9 cellular contexts compared by ENCODE assay signal in the genomic region with DNA sequence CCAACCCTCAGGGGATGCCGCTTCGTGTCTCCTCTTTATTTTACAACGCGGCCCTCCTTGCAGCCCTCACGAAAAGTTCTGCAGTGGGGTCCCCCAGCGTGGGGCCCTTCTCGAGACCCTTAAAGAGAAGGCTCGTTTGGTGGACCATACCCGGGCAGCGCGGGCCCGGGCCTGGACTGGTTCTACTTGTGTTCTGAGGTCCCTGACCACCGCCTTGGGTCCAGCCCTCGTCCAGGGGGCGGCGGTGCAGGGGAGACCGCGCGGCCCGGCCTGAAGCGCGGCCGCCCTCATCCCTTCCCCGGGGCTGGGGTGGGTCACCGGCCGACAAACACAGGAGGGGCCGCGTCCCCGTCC. TPM values are rescaled to one million over a fixed set of nuclear protein-coding genes. Genes with fewer than 3 reads are reported as not detected.
A peak's percentile ranks its signal among the peaks of the same experiment; 100 is the strongest.
DNase-seq lines count a peak whose midpoint lies in the region; ATAC-seq and TF ChIP-seq lines count a peak whose summit lies in the region.
"Had no signal": no experiment of that assay in that cellular context is flagged by ENCODE, and none has a peak within 500 bp of the region (broad histone marks: within the 10 kb centered on the region; RNA-seq: fewer than 3 reads in every experiment).

No MANE protein-coding gene starts in this region.

- TF ChIP-seq CTCF in WI38 (IDR thresholded peaks at IDR 0.05; ENCODE audit: low read depth, low read length), result no peak
- TF ChIP-seq CTCF in esophagus squamous epithelium (IDR thresholded peaks at IDR 0.05), result no peak
- TF ChIP-seq CTCF in thyroid gland (IDR thresholded peaks at IDR 0.05), result no peak

- H3K27me3 ChIP-seq in esophagus squamous epithelium (peaks cover 0 to 31% (median 0%) of the 10 kb centered on the region in 4 donors), muscle layer of duodenum (ENCODE audit: low read depth, low read length) (no peaks in the 10 kb centered on the region), thyroid gland (no peaks in the 10 kb centered on the region)

- 70 to 86% methylated on average over 7 of the region's 29 CpGs for WGBS in esophagus squamous epithelium, 2 donors
- 64 to 76% methylated on average over 9 to 13 of the region's 29 CpGs for WGBS in thyroid gland, 2 donors

- H3K9me3 ChIP-seq in esophagus squamous epithelium, result no peaks in the 10 kb centered on the region
- H3K9me3 ChIP-seq in muscle layer of duodenum (ENCODE audit: control insufficient read depth in 1 of 2, low read length in 2 of 2), result no peaks in the 10 kb centered on the region
- H3K9me3 ChIP-seq in thyroid gland, result no peaks in the 10 kb centered on the region

- H3K4me1 ChIP-seq in esophagus squamous epithelium (peaks cover 0 to 23% (median 10%) of the 10 kb centered on the region in 3 donors), muscle layer of duodenum (ENCODE audit: control insufficient read depth in 1 of 2, insufficient read depth in 2 of 2, low read length in 2 of 2) (peaks cover 0 to 8% of the 10 kb centered on the region in 2 donors), thyroid gland (peaks cover 0 to 4% of the 10 kb centered on the region in 2 donors)

- no peak for TF ChIP-seq POLR2A in esophagus squamous epithelium (IDR thresholded peaks at IDR 0.05)
- no peak for TF ChIP-seq POLR2A in thyroid gland (IDR thresholded peaks at IDR 0.05)

- ATAC-seq in GM18867 (IDR thresholded peaks at IDR 0.05; ENCODE audit: unreplicated experiment), result no peak
- ATAC-seq: Panc1 had no signal

- peak overlapping the region; percentile 44 to 79 (median 75) for H3K27ac ChIP-seq in esophagus squamous epithelium
- no peak overlapping the region for H3K27ac ChIP-seq in muscle layer of duodenum (ENCODE audit: low read length)
- H3K27ac ChIP-seq in thyroid gland, result peak overlapping the region in 1 of 3 donors; percentile 89
- H3K27ac ChIP-seq: KMS-11 had no signal

- no peak for DNase-seq in esophagus squamous epithelium (lab: John Stamatoyannopoulos, UW)
- DNase-seq in thyroid gland, result peak in 1 of 2 donors; percentile 8
- DNase-seq in iPS-NIHi11 (ENCODE audit: low spot score), result no peak
- no peak for DNase-seq in NK-92 treated with Interleukin-12 subunit alpha and Interleukin-12 subunit beta, amount 100 ng/mL, for 24 hours (lab: John Stamatoyannopoulos, UW)

- intact Hi-C loops in esophagus squamous epithelium (cut with DNase I), result no loop called here
- intact Hi-C loops in thyroid gland (cut with DNase I), result no loop called here

- H3K36me3 ChIP-seq in esophagus squamous epithelium (no peaks in the 10 kb centered on the region), muscle layer of duodenum (ENCODE audit: control insufficient read depth in 1 of 2, insufficient read depth in 2 of 2, low read length in 2 of 2) (no peaks in the 10 kb centered on the region), thyroid gland (no peaks in the 10 kb centered on the region)

- peak overlapping the region; percentile 58 for H3K4me3 ChIP-seq in WI38 (ENCODE audit: low read depth, low read length)
- H3K4me3 ChIP-seq in esophagus squamous epithelium, result peak overlapping the region; percentile 42 to 77 (median 52)
- peak overlapping the region; percentile 54 to 79 for H3K4me3 ChIP-seq in muscle layer of duodenum (ENCODE audit: low read depth in 1 of 2, low read length in 2 of 2)
- H3K4me3 ChIP-seq in thyroid gland (replicated peaks in 1 of 3), result peak overlapping the region; percentile 36 to 56 (median 55)

RNA-seq across cellular contexts. Expression of gene SERP2, which starts 0.4 kb away (rescaled TPM):
- total RNA-seq in esophagus squamous epithelium, result 1 to 10 TPM in 3 of 4 donors, under 1 TPM in 1; 0.35 to 3.6 (median 1.5) TPM
- total RNA-seq in thyroid gland, result 1 to 10 TPM in 3 of 4 donors, not detected in 1; 3.6 to 5.7 (median 4.7) TPM
